In genomic region chr4:83738895-83739294, GRCh38 we compare ENCODE assay signal across 21 cellular contexts.
"Had no signal": no experiment of that assay in that cellular context is flagged by ENCODE, and none has a peak within 500 bp of the region (broad histone marks: within the 10 kb centered on the region; RNA-seq: fewer than 3 reads in every experiment).

No MANE protein-coding gene starts in this region.

- ATAC-seq: foreskin keratinocyte, gastroesophageal sphincter, heart left ventricle, left colon, left lobe of liver, left ventricle myocardium superior, mucosa of descending colon had no signal

- H3K4me3 ChIP-seq: coronary artery, dorsolateral prefrontal cortex, esophagus muscularis mucosa, gastroesophageal sphincter, heart left ventricle, hepatocyte, lower lobe of right lung, mucosa of descending colon had no signal

- H3K27ac ChIP-seq: coronary artery, dorsolateral prefrontal cortex, esophagus muscularis mucosa, foreskin keratinocyte, gastroesophageal sphincter, heart left ventricle, hepatocyte, lower lobe of right lung had no signal

- H3K36me3 ChIP-seq: esophagus muscularis mucosa, gastroesophageal sphincter, heart left ventricle, lower lobe of right lung had no signal

- H3K9me3 ChIP-seq: esophagus muscularis mucosa, gastroesophageal sphincter, heart left ventricle, lower lobe of right lung, mucosa of descending colon had no signal

- DNase-seq: dermis blood vessel endothelial cell; dorsolateral prefrontal cortex; effector CD4-positive, alpha-beta T cell; effector memory CD4-positive, alpha-beta T cell; foreskin keratinocyte; heart left ventricle; hypothalamus; immature natural killer cell; islet precursor cell; kidney; kidney glomerular epithelial cell; left colon; left ventricle myocardium superior; lower lobe of right lung; mesenchymal stem cell; mucosa of descending colon had no signal

- H3K4me1 ChIP-seq: esophagus muscularis mucosa, foreskin keratinocyte, gastroesophageal sphincter, heart left ventricle, lower lobe of right lung had no signal

- H3K27me3 ChIP-seq: esophagus muscularis mucosa, gastroesophageal sphincter, heart left ventricle, hepatocyte had no signal
